In the genomic region with DNA sequence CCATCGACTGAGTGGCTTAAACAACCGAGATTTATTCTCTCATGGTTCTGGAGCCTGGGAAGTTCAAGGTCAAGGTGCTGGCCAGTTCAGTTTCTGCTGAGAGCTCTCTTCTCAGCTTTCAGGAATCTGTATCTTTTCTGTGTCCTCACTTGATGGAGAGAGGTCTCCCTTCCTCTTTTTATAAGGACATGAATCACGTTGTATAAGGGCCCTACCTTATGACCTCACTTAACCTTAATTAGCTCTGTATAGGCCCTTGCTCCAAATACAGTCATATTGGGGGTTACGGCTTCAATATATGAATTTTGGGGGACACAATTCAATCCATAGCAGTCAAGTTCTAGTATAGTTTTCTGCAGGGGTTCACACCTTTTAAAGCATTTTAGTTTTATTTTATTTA, we compare ENCODE assay signal across 24 cellular contexts.
"Had no signal": no experiment of that assay in that cellular context is flagged by ENCODE, and none has a peak within 500 bp of the region (broad histone marks: within the 10 kb centered on the region; RNA-seq: fewer than 3 reads in every experiment).

No MANE protein-coding gene starts in this region.

- H3K36me3 Mint-ChIP-seq: activated naive CD8-positive, alpha-beta T cell; neural progenitor cell; T-cell; type B pancreatic cell had no signal

- H3K27me3 ChIP-seq: adrenal gland, ascending aorta, brain microvascular endothelial cell, esophagus muscularis mucosa, gastrocnemius medialis, neural progenitor cell, sigmoid colon had no signal

- DNase-seq: activated T-cell treated with anti-CD3 and anti-CD28 coated beads, Interleukin-2, amount 50 U/mL, for 1 hour; adrenal gland; brain microvascular endothelial cell; caudate nucleus; gastrocnemius medialis; hippocampal formation; left cardiac atrium; retina; sigmoid colon; stimulated activated CD4-positive, alpha-beta T cell treated with anti-CD3 and anti-CD28 coated beads, Interleukin-15, amount 100 ng/mL, for 24 hours; stimulated activated naive CD4-positive, alpha-beta T cell treated with Interleukin-2 at 50 U/mL for 16 hours; T-cell had no signal

- H3K4me1 Mint-ChIP-seq: activated T-helper 17 cell treated with anti-CD3 and anti-CD28 coated beads, Interleukin-2, amount 50 U/mL, for 72 hours; neural progenitor cell had no signal

- H3K4me2 ChIP-seq: neural progenitor cell, smooth muscle cell had no signal

- H3K27me3 Mint-ChIP-seq: activated naive CD8-positive, alpha-beta T cell; activated T-helper 17 cell treated with anti-CD3 and anti-CD28 coated beads, Interleukin-2, amount 50 U/mL, for 72 hours had no signal

- H3K9me3 Mint-ChIP-seq: activated T-helper 17 cell treated with anti-CD3 and anti-CD28 coated beads, Interleukin-2, amount 50 U/mL, for 72 hours; neural progenitor cell; T-cell; T-helper 2 cell treated with Interferon-gamma antibody and Interleukin-4, amounts not matched to agents 5 μg/mL and 100 μg/mL, for 36 hours; type B pancreatic cell had no signal

- H3K27ac Mint-ChIP-seq: activated T-helper 17 cell treated with anti-CD3 and anti-CD28 coated beads, Interleukin-2, amount 50 U/mL, for 72 hours; neural progenitor cell; T-cell; T-helper 2 cell treated with Interferon-gamma antibody and Interleukin-4, amounts not matched to agents 5 μg/mL and 100 μg/mL, for 36 hours; type B pancreatic cell had no signal

- H3K9me3 ChIP-seq: adrenal gland, ascending aorta, esophagus muscularis mucosa, gastrocnemius medialis, sigmoid colon, thoracic aorta had no signal

- H3K4me3 ChIP-seq: adrenal gland, ascending aorta, esophagus muscularis mucosa, gastrocnemius medialis, neural progenitor cell, sigmoid colon, smooth muscle cell, thoracic aorta had no signal

- H2AFZ ChIP-seq: neural progenitor cell had no signal

- H3K4me3 Mint-ChIP-seq: activated naive CD8-positive, alpha-beta T cell; activated T-helper 17 cell treated with anti-CD3 and anti-CD28 coated beads, Interleukin-2, amount 50 U/mL, for 72 hours; neural progenitor cell; T-cell; T-helper 2 cell treated with Interferon-gamma antibody and Interleukin-4, amounts not matched to agents 5 μg/mL and 100 μg/mL, for 36 hours; type B pancreatic cell had no signal

- H3K4me1 ChIP-seq: adrenal gland, ascending aorta, esophagus muscularis mucosa, gastrocnemius medialis, neural progenitor cell, sigmoid colon had no signal

- FAIRE-seq: colon, islet of Langerhans, TTC549 had no signal

- H3K9ac ChIP-seq: neural progenitor cell had no signal

- H3K27ac ChIP-seq: adrenal gland, ascending aorta, brain microvascular endothelial cell, esophagus muscularis mucosa, gastrocnemius medialis, neural progenitor cell, sigmoid colon, thoracic aorta had no signal

- ATAC-seq: activated T-helper 17 cell treated with anti-CD3 and anti-CD28 coated beads, Interleukin-2, amount 50 U/mL, for 72 hours; gastrocnemius medialis; left cardiac atrium; T-cell had no signal

- H3K36me3 ChIP-seq: adrenal gland, ascending aorta, brain microvascular endothelial cell, esophagus muscularis mucosa, gastrocnemius medialis, neural progenitor cell, sigmoid colon, thoracic aorta had no signal
